ENCODE assay signal across 13 cellular contexts in genomic region chr16:67196881-67197280, GRCh38. TPM values are rescaled to one million over a fixed set of nuclear protein-coding genes. Genes with fewer than 3 reads are reported as not detected.
"Had no signal": no experiment of that assay in that cellular context is flagged by ENCODE, and none has a peak within 500 bp of the region (broad histone marks: within the 10 kb centered on the region; RNA-seq: fewer than 3 reads in every experiment).

No MANE protein-coding gene starts in this region.

- H3K4me3 ChIP-seq: coronary artery, prostate gland, right lobe of liver had no signal

- H3K27ac Mint-ChIP-seq: activated CD4-positive, alpha-beta T cell treated with anti-CD3 and anti-CD28 coated beads, Interleukin-2, amount 10 ng/mL, durations not matched to agents 7 days and 5 days had no signal

- H3K9me3 ChIP-seq: prostate gland, right lobe of liver had no signal

- H3K9me3 Mint-ChIP-seq: activated CD4-positive, alpha-beta T cell treated with anti-CD3 and anti-CD28 coated beads, Interleukin-2, amount 10 ng/mL, durations not matched to agents 7 days and 5 days; activated T-cell treated with anti-CD3 and anti-CD28 coated beads, Interleukin-2, amount 50 U/mL, for 4 hours; naive B cell; stimulated activated naive B cell treated with anti-CD40 and anti-IgM and Interleukin-4, amounts not matched to agents 10 μg/mL and 1 μg/mL and 100 μg/mL, for 72 hours; type B pancreatic cell had no signal

- DNase-seq: activated CD4-positive, alpha-beta T cell treated with anti-CD3 and anti-CD28 coated beads, Interleukin-2, amount 10 ng/mL, durations not matched to agents 7 days and 5 days; activated CD4-positive, CD25-positive, alpha-beta regulatory T cell; activated gamma-delta T cell treated with Interleukin-2 at 50 U/mL for 16 hours; activated T-cell treated with anti-CD3 and anti-CD28 coated beads, Interleukin-2, amount 50 U/mL, for 4 hours; caudate nucleus; effector CD8-positive, alpha-beta T cell; hypothalamus; naive B cell; right lobe of liver; stimulated activated naive B cell treated with anti-CD40 and anti-IgM and Interleukin-4, amounts not matched to agents 10 μg/mL and 1 μg/mL and 100 μg/mL, for 72 hours had no signal

- ATAC-seq: activated T-cell treated with anti-CD3 and anti-CD28 coated beads, Interleukin-2, amount 50 U/mL, for 4 hours; right lobe of liver; stimulated activated naive B cell treated with anti-CD40 and anti-IgM and Interleukin-4, amounts not matched to agents 10 μg/mL and 1 μg/mL and 100 μg/mL, for 72 hours had no signal

- H3K27ac ChIP-seq: coronary artery, right lobe of liver had no signal

- H3K27me3 Mint-ChIP-seq: activated CD4-positive, alpha-beta T cell treated with anti-CD3 and anti-CD28 coated beads, Interleukin-2, amount 10 ng/mL, durations not matched to agents 7 days and 5 days; stimulated activated naive B cell treated with anti-CD40 and anti-IgM and Interleukin-4, amounts not matched to agents 10 μg/mL and 1 μg/mL and 100 μg/mL, for 72 hours; type B pancreatic cell had no signal

- H3K4me3 Mint-ChIP-seq: activated CD4-positive, alpha-beta T cell treated with anti-CD3 and anti-CD28 coated beads, Interleukin-2, amount 10 ng/mL, durations not matched to agents 7 days and 5 days had no signal

- H3K27me3 ChIP-seq: right lobe of liver had no signal

RNA-seq across cellular contexts. Expression of gene EXOC3L1, which starts 6.9 kb away (rescaled TPM):
- total RNA-seq: activated CD4-positive, alpha-beta T cell treated with anti-CD3 and anti-CD28 coated beads, Interleukin-2, amount 10 ng/mL, durations not matched to agents 7 days and 5 days; activated T-cell treated with anti-CD3 and anti-CD28 coated beads, Interleukin-2, amount 50 U/mL, for 4 hours had no signal
